In genomic region chrX:96182366-96182765, GRCh38 we compare ENCODE assay signal across 9 cellular contexts.
DNase-seq lines count a peak whose midpoint lies in the region; ATAC-seq and TF ChIP-seq lines count a peak whose summit lies in the region.
"Had no signal": no experiment of that assay in that cellular context is flagged by ENCODE, and none has a peak within 500 bp of the region (broad histone marks: within the 10 kb centered on the region; RNA-seq: fewer than 3 reads in every experiment).

No MANE protein-coding gene starts in this region.

- POLR2A ChIA-PET in activated CD4-positive, alpha-beta T cell treated with anti-CD3 and anti-CD28 coated beads for 36 hours (lab: Charles Lee), result no interaction called here

- no peak overlapping the region for H3K27ac Mint-ChIP-seq in activated CD4-positive, alpha-beta T cell treated with anti-CD3 and anti-CD28 coated beads for 36 hours

- no peak overlapping the region for H3K4me3 ChIP-seq in testis

- 40 to 58% methylated on average over 1 of the region's 1 CpG for WGBS in testis, 2 donors

- H3K27me3 Mint-ChIP-seq in activated CD4-positive, alpha-beta T cell treated with anti-CD3 and anti-CD28 coated beads for 36 hours, result no peaks in the 10 kb centered on the region

- H3K27ac ChIP-seq in testis, result no peak overlapping the region

- TF ChIP-seq POLR2A in erythroblast (IDR thresholded peaks at IDR 0.05; ENCODE audit: low read length), result no peak
- TF ChIP-seq POLR2A in testis (IDR thresholded peaks at IDR 0.05), result no peak

- CTCF ChIA-PET in activated CD4-positive, alpha-beta T cell treated with anti-CD3 and anti-CD28 coated beads for 36 hours (lab: Charles Lee), result no interaction called here

- H3K27me3 ChIP-seq in testis, result no peaks in the 10 kb centered on the region

- H3K36me3 ChIP-seq in testis (ENCODE audit: low read depth, missing control alignments), result no peaks in the 10 kb centered on the region

- H3K36me3 Mint-ChIP-seq in activated CD4-positive, alpha-beta T cell treated with anti-CD3 and anti-CD28 coated beads for 36 hours (ENCODE audit: low read depth), result no peaks in the 10 kb centered on the region

- intact Hi-C loops in activated CD4-positive, alpha-beta T cell treated with anti-CD3 and anti-CD28 coated beads for 36 hours (cut with DNase I, micrococcal nuclease), result no loop called here
- intact Hi-C loops in testis (cut with DNase I; ENCODE audit: low total_unique reads), result no loop called here

- H3K4me1 ChIP-seq in testis, result no peaks in the 10 kb centered on the region

- H3K9me3 Mint-ChIP-seq in activated CD4-positive, alpha-beta T cell treated with anti-CD3 and anti-CD28 coated beads for 36 hours (ENCODE audit: low read depth), result no peaks in the 10 kb centered on the region

- DNase-seq in activated CD4-positive, alpha-beta T cell treated with anti-CD3 and anti-CD28 coated beads for 36 hours, result peak; percentile 3
- DNase-seq in activated CD4-positive, alpha-beta T cell treated with anti-CD3 and anti-CD28 coated beads, Interleukin-2, amount 50 U/mL, for 1 hour, result no peak
- DNase-seq in NCI-H460 (ENCODE audit: extremely low read depth, low read depth), result peak; percentile 33
- DNase-seq in erythroblast (lab: John Stamatoyannopoulos, UW), result peak; percentile 2
- peak; percentile 62 for DNase-seq in testis
- no peak for DNase-seq in activated naive CD4-positive, alpha-beta T cell treated with Interleukin-2 at 50 U/mL for 16 hours
- DNase-seq in cerebellar nuclear complex (lab: John Stamatoyannopoulos, UW), result no peak
- DNase-seq: COR-L47 had no signal

- H3K4me1 Mint-ChIP-seq in activated CD4-positive, alpha-beta T cell treated with anti-CD3 and anti-CD28 coated beads for 36 hours, result no peaks in the 10 kb centered on the region

- TF ChIP-seq CTCF in testis (IDR thresholded peaks at IDR 0.05), result peak; percentile 9 to 36 (median 27)

- H3K9me3 ChIP-seq in testis, result no peaks in the 10 kb centered on the region

- no peak overlapping the region for H3K4me3 Mint-ChIP-seq in activated CD4-positive, alpha-beta T cell treated with anti-CD3 and anti-CD28 coated beads for 36 hours

- ATAC-seq in activated CD4-positive, alpha-beta T cell treated with anti-CD3 and anti-CD28 coated beads for 36 hours, result no peak
- no peak for ATAC-seq in GM21367 (IDR thresholded peaks at IDR 0.05; ENCODE audit: unreplicated experiment)

Comparison
In these comparisons a context has a peak if more than half of its experiments do, and no peak if none do; other contexts are left out.
1. DNase-seq: peak in activated CD4-positive, alpha-beta T cell treated with anti-CD3 and anti-CD28 coated beads for 36 hours (single experiment), NCI-H460 (single experiment), erythroblast (2 of 2) and testis (single experiment); none in activated CD4-positive, alpha-beta T cell treated with anti-CD3 and anti-CD28 coated beads, Interleukin-2, amount 50 U/mL, for 1 hour (single experiment), activated naive CD4-positive, alpha-beta T cell treated with Interleukin-2 at 50 U/mL for 16 hours (single experiment) and cerebellar nuclear complex (0 of 2).